In the genomic region with DNA sequence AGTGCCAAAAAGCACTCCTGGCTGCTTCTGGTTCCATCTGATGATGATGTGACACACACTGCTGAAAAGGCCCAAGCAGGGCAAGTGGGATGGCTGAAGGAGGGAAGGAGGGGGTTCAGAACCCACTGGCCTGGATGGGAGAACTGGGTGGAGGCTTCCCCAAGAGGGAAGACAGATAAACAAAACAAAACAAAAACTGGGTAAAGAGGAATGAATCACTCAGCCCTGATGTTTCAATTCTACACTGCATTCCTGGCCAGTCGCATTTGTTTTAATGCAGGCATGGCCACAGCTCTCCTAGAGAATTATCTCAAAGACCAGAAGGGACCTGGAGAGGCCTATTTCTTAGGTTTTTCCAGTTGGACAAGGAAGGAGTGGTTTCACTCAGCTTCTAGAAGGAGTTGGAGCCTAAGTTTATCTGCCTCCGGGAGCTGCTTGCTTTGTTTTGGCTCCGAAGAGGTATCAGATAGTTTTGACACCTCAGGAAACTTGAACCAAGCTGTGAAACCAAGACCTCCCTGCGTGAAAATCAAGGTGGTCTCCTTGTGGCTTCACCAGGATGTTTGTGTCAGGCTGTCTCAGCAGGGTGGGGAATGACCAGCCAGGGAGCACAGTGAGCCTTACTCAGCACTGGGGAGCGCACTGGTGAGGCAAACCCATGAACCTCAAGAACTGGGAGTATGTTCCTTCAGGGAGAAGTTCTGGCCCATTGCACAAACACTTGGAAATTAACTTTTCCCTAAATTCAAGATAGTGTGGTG, we compare ENCODE assay signal across 9 cellular contexts. TPM values are rescaled to one million over a fixed set of nuclear protein-coding genes. Genes with fewer than 3 reads are reported as not detected.
DNase-seq lines count a peak whose midpoint lies in the region; ATAC-seq and TF ChIP-seq lines count a peak whose summit lies in the region.
"Had no signal": no experiment of that assay in that cellular context is flagged by ENCODE, and none has a peak within 500 bp of the region (broad histone marks: within the 10 kb centered on the region; RNA-seq: fewer than 3 reads in every experiment).

No MANE protein-coding gene starts in this region.

- no peak overlapping the region for H3K4ac ChIP-seq in mesendoderm (ENCODE audit: low read depth, low read length)

- DNase-seq in Right ventricle myocardium inferior (ENCODE audit: missing footprints) (no peak), cardiac septum (ENCODE audit: low spot score) (no peak), brain microvascular endothelial cell (peak; percentile 67), mesendoderm (peak; percentile 76), uterus (no peak), NCI-H1048 (lab: John Stamatoyannopoulos, UW) (no peak)

- H3K27me3 ChIP-seq in brain microvascular endothelial cell (replicated peaks) (no peaks in the 10 kb centered on the region), mesendoderm (ENCODE audit: insufficient read depth, low read length, poor library complexity) (no peaks in the 10 kb centered on the region), uterus (no peaks in the 10 kb centered on the region)

- H4K8ac ChIP-seq in mesendoderm (ENCODE audit: low read depth, low read length), result no peak overlapping the region

- H2BK120ac ChIP-seq in mesendoderm (ENCODE audit: low read depth, low read length), result no peak overlapping the region

- H3K56ac ChIP-seq in mesendoderm (ENCODE audit: low read length), result peak overlapping the region; percentile 58

- H3K4me1 ChIP-seq in mesendoderm (ENCODE audit: control insufficient read depth, low read depth, low read length), result peaks cover 4% of the 10 kb centered on the region
- no peaks in the 10 kb centered on the region for H3K4me1 ChIP-seq in uterus

- no peak overlapping the region for H2BK15ac ChIP-seq in mesendoderm (replicated peaks; ENCODE audit: low read depth)

- H3K23ac ChIP-seq in mesendoderm (ENCODE audit: low read length), result no peak overlapping the region

- TF ChIP-seq CTCF in brain microvascular endothelial cell (IDR thresholded peaks at IDR 0.05; ENCODE audit: low read depth, low read length, missing control alignments) (no peak), uterus (IDR thresholded peaks at IDR 0.05) (no peak)

- H3K9ac ChIP-seq in mesendoderm (ENCODE audit: low read length), result peak overlapping the region; percentile 14

- H3K4me2 ChIP-seq in mesendoderm (ENCODE audit: low read length), result no peak overlapping the region

- in situ Hi-C loops in brain microvascular endothelial cell (cut with HindIII; ENCODE audit: low pct_ligation_motif_present, low sequenced_read_pairs), result no loop called here

- no peaks in the 10 kb centered on the region for H3K79me1 ChIP-seq in mesendoderm (ENCODE audit: low read length)

- no peak overlapping the region for H2AK5ac ChIP-seq in mesendoderm (ENCODE audit: low read length)

- no peaks in the 10 kb centered on the region for H3K79me2 ChIP-seq in mesendoderm (ENCODE audit: control insufficient read depth, insufficient read depth, low read length)

- intact Hi-C loops in Right ventricle myocardium inferior (cut with DNase I), result no loop called here
- intact Hi-C loops in cardiac septum (cut with DNase I), result no loop called here
- intact Hi-C loops in uterus (cut with DNase I; ENCODE audit: low total_unique reads), result no loop called here

- H3K4me3 ChIP-seq in brain microvascular endothelial cell (ENCODE audit: low read depth, low read length) (no peak overlapping the region), mesendoderm (ENCODE audit: low read length) (no peak overlapping the region), uterus (no peak overlapping the region)

- no peaks in the 10 kb centered on the region for H3K9me3 ChIP-seq in uterus

- H2BK5ac ChIP-seq in mesendoderm (ENCODE audit: low read length), result no peak overlapping the region

- H3K36me3 ChIP-seq in brain microvascular endothelial cell (replicated peaks) (peaks cover 39% of the 10 kb centered on the region), mesendoderm (ENCODE audit: control insufficient read depth, insufficient read depth, low read length) (peaks cover 18% of the 10 kb centered on the region), uterus (no peaks in the 10 kb centered on the region)

- ATAC-seq in Right ventricle myocardium inferior, result peak; percentile 75
- no peak for ATAC-seq in HG02840 (IDR thresholded peaks at IDR 0.05; ENCODE audit: low FRiP score, unreplicated experiment)
- ATAC-seq in HG02973 (IDR thresholded peaks at IDR 0.05; ENCODE audit: unreplicated experiment), result no peak

- H3K27ac ChIP-seq in brain microvascular endothelial cell, result peak overlapping the region; percentile 76
- H3K27ac ChIP-seq in mesendoderm (ENCODE audit: low read depth, low read length), result no peak overlapping the region
- peak overlapping the region; percentile 17 to 50 for H3K27ac ChIP-seq in uterus
- H3K27ac ChIP-seq: C4-2B had no signal

- TF ChIP-seq POLR2A in uterus (IDR thresholded peaks at IDR 0.05), result no peak

- no peak overlapping the region for H3K18ac ChIP-seq in mesendoderm (ENCODE audit: low read length)

- no peak overlapping the region for H4K5ac ChIP-seq in mesendoderm (ENCODE audit: low read length)

- WGBS in mesendoderm (ENCODE audit: extremely low coverage, insufficient coverage, low lambda C conversion rate), result no CpG with 5 or more reads among the region's 5 CpGs

RNA-seq across cellular contexts. Expression of a gene that starts 16.1 kb away (rescaled TPM):
- total RNA-seq in Right ventricle myocardium inferior (2.9 TPM), cardiac septum (5.3 TPM), uterus (10 to 100 TPM in 2 of 4 donors, 1 to 10 TPM in 2; 4.9 to 18.2 (median 10.0) TPM)
- 9.7 TPM for polyA plus RNA-seq in mesendoderm (2013, experiment 1 of 2)
- polyA plus RNA-seq in mesendoderm (2013, experiment 2 of 2), result 9.1 TPM

RNA-seq across cellular contexts. Expression of a gene that starts 30.1 kb away (rescaled TPM):
- total RNA-seq in Right ventricle myocardium inferior (82.4 TPM), cardiac septum (94.3 TPM), uterus (100 to 1,000 TPM in 1 of 4 donors, 10 to 100 TPM in 3; 44.1 to 113 (median 58.3) TPM)
- polyA plus RNA-seq in mesendoderm (2013, experiment 1 of 2), result 66.1 TPM
- polyA plus RNA-seq in mesendoderm (2013, experiment 2 of 2), result 66.8 TPM

Comparison
In these comparisons a context has a peak if more than half of its experiments do, and no peak if none do; other contexts are left out.
1. DNase-seq: peak in brain microvascular endothelial cell (single experiment) and mesendoderm (single experiment); none in Right ventricle myocardium inferior (single experiment), cardiac septum (single experiment), uterus (0 of 2) and NCI-H1048 (single experiment).